ENCODE assay signal across 12 cellular contexts in the genomic region with DNA sequence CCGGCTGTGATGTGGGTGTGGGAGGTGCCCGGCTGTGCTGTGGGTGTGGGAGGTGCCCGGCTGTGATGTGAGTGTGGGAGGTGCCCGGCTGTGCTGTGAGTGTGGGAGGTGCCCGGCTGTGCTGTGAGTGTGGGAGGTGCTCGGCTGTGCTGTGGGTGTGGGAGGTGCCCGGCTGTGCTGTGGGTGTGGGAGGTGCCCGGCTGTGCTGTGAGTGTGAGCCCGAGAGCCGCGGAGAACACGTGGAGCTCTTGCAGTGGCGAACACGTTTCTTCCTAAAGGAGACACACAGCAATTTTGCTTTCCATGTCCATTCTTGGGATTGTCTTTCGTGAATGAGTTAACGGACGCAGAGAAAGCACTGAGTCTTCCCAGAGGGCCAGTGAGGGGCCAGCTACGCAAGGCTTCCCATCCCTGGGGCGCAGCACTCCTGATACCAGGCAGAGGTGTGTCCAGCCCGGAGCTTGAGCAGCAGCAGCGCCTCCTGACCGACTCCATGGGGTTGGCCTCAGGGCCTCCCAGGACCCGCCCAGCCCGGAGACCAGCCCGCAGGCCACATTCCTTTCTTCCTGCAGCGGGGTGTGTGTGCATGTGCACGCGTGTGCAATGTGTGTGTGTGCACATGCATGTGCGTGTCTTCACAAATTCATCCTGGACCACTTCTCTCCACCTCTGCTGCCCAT.
DNase-seq lines count a peak whose midpoint lies in the region; ATAC-seq and TF ChIP-seq lines count a peak whose summit lies in the region.
"Had no signal": no experiment of that assay in that cellular context is flagged by ENCODE, and none has a peak within 500 bp of the region (broad histone marks: within the 10 kb centered on the region; RNA-seq: fewer than 3 reads in every experiment).

No MANE protein-coding gene starts in this region.

- TF ChIP-seq CTCF in Panc1 (IDR thresholded peaks at IDR 0.05): no peak
- TF ChIP-seq CTCF in lower leg skin (IDR thresholded peaks at IDR 0.05): no peak

- H3K27ac ChIP-seq in Panc1 (ENCODE audit: low read length): no peak overlapping the region
- H3K27ac ChIP-seq: brain microvascular endothelial cell had no signal

- H3K4me3 ChIP-seq in Panc1 (ENCODE audit: low read depth in 2 of 2, low read length in 2 of 2) (peak overlapping the region; percentile 6 to 11), lower leg skin (ENCODE audit: low read depth, poor library complexity, severe bottlenecking) (no peak overlapping the region)

- WGBS in lower leg skin, 2 donors: 64 to 67% methylated on average over 28 to 29 of the region's 29 CpGs

- no peaks in the 10 kb centered on the region for H3K9me3 ChIP-seq in Panc1 (ENCODE audit: control insufficient read depth, insufficient read depth, low read depth, low read length)

- peak; percentile 24 for DNase-seq in activated gamma-delta T cell (lab: John Stamatoyannopoulos, UW)
- no peak for DNase-seq in activated gamma-delta T cell treated with Interleukin-2 at 50 U/mL for 16 hours
- no peak for DNase-seq in Panc1 (ENCODE audit: low read depth, low spot score)
- DNase-seq in lower leg skin (ENCODE audit: low spot score in 2 of 2): peak; percentile 2 to 57
- DNase-seq in stimulated activated CD8-positive, alpha-beta memory T cell treated with anti-CD3 and anti-CD28 coated beads, Interleukin-4, amount 100 ng/mL, for 48 hours: peak; percentile 0
- no peak for DNase-seq in DMS 273 treated with DMSO at 0.1 percent for 48 hours (lab: John Stamatoyannopoulos, UW)
- DNase-seq: brain microvascular endothelial cell, mammary epithelial cell, NCI-H187, T-helper 1 cell had no signal

- intact Hi-C loops in Panc1 (cut with micrococcal nuclease; ENCODE audit: unreplicated experiment) (no loop called here), lower leg skin (cut with DNase I; ENCODE audit: low total_unique reads) (no loop called here)

- POLR2A ChIA-PET in Panc1 (lab: Charles Lee): no interaction called here

- no peaks in the 10 kb centered on the region for H3K27me3 ChIP-seq in Panc1 (ENCODE audit: control insufficient read depth, insufficient read depth, low read length)
- H3K27me3 ChIP-seq: brain microvascular endothelial cell had no signal

- no peaks in the 10 kb centered on the region for H3K4me1 ChIP-seq in Panc1 (ENCODE audit: control insufficient read depth, insufficient read depth, low read length)

- BruUV-seq in Panc1 (replicated peaks; lab: Mats Ljungman, UMichigan): no TSS peak

- CTCF ChIA-PET in Panc1 (lab: Charles Lee): no interaction called here

- TF ChIP-seq POLR2A in lower leg skin (IDR thresholded peaks at IDR 0.05): no peak

- in situ Hi-C loops in Panc1 (cut with HindIII; ENCODE audit: low pct_unique_long_range_greater_than_20kb, low sequenced_read_pairs): no loop called here

- H3K36me3 ChIP-seq in Panc1 (ENCODE audit: control insufficient read depth, insufficient read depth, low read length): no peaks in the 10 kb centered on the region
- H3K36me3 ChIP-seq: brain microvascular endothelial cell had no signal

- ATAC-seq in Panc1: peak; percentile 78
- no peak for ATAC-seq in GM18511 (IDR thresholded peaks at IDR 0.05; ENCODE audit: unreplicated experiment)
- ATAC-seq in GM18502 (IDR thresholded peaks at IDR 0.05; ENCODE audit: poor library complexity, unreplicated experiment): no peak

Comparison
In these comparisons a context has a peak if more than half of its experiments do, and no peak if none do; other contexts are left out.
1. DNase-seq: peak in activated gamma-delta T cell (single experiment), lower leg skin (2 of 2) and stimulated activated CD8-positive, alpha-beta memory T cell treated with anti-CD3 and anti-CD28 coated beads, Interleukin-4, amount 100 ng/mL, for 48 hours (single experiment); none in activated gamma-delta T cell treated with Interleukin-2 at 50 U/mL for 16 hours (single experiment), Panc1 (single experiment) and DMS 273 treated with DMSO at 0.1 percent for 48 hours (single experiment).